Comparison of ENCODE assay signal across 8 cellular contexts in genomic region chr4:145437466-145437865, GRCh38.
"Had no signal": no experiment of that assay in that cellular context is flagged by ENCODE, and none has a peak within 500 bp of the region (broad histone marks: within the 10 kb centered on the region; RNA-seq: fewer than 3 reads in every experiment).

No MANE protein-coding gene starts in this region.

- FAIRE-seq: HTR-8/SVneo had no signal

- H3K27ac ChIP-seq: GM23248 had no signal

- ATAC-seq: HCT116 had no signal

- DNase-seq: GM23248, GOT3, H7, HFFc6, IMR-90 had no signal

- H3K4me1 ChIP-seq: HAP-1 had no signal

- H3K4me3 ChIP-seq: GM23248, HAP-1 had no signal

- H2AFZ ChIP-seq: GM23248 had no signal

- H3K9ac ChIP-seq: GM23248 had no signal

- H3K36me3 ChIP-seq: HAP-1 had no signal

- H3K9me3 ChIP-seq: HAP-1 had no signal
